32 cellular contexts compared by ENCODE assay signal in the genomic region with DNA sequence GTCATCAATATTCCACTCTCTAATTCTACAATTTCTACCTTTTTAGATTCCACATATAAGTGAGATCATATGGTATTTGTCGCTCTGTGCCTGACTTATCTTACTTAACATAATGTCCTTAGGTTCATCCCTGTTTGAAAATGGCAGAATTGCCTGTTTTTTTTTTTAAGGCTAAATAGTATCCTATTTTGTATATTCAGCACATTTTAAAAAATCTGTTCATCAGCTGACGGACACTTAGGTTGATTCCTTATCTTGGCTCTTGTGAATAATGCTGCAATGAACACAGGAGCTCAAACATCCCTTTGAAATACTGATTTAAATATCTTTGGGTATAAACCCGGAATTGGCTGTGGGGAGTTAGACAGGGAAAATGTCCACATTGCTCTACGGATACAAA.
"Had no signal": no experiment of that assay in that cellular context is flagged by ENCODE, and none has a peak within 500 bp of the region (broad histone marks: within the 10 kb centered on the region; RNA-seq: fewer than 3 reads in every experiment).

No MANE protein-coding gene starts in this region.

- DNase-seq: activated B cell treated with CpG ODN at 0.5 μM for 24 hours; activated CD4-positive, alpha-beta memory T cell treated with anti-CD3 and anti-CD28 coated beads for 36 hours; activated CD4-positive, alpha-beta T cell treated with anti-CD3 and anti-CD28 coated beads for 4 hours; activated CD4-positive, alpha-beta T cell treated with anti-CD3 and anti-CD28 coated beads, Interleukin-2, amount 10 ng/mL, durations not matched to agents 24 days and 14 days; activated CD4-positive, alpha-beta T cell treated with anti-CD3 and anti-CD28 coated beads, Interleukin-2, amount 50 U/mL, for 1 hour; activated CD4-positive, alpha-beta T cell treated with anti-CD3 and anti-CD28 coated beads, Interleukin-2, amount 50 U/mL, for 4 hours; activated CD4-positive, CD25-positive, alpha-beta regulatory T cell treated with anti-CD3 and anti-CD28 coated beads, Interleukin-2, amount 50 U/mL, for 72 hours; activated CD8-positive, alpha-beta memory T cell treated with anti-CD3 and anti-CD28 coated beads, Interleukin-2, amount 50 U/mL, for 4 hours; activated CD8-positive, alpha-beta T cell treated with anti-CD3 and anti-CD28 coated beads for 36 hours; activated effector memory CD4-positive, alpha-beta T cell treated with anti-CD3 and anti-CD28 coated beads, Interleukin-2, amount 50 U/mL, for 16 hours; activated gamma-delta T cell treated with Interleukin-2 at 50 U/mL for 16 hours; activated naive CD4-positive, alpha-beta T cell; activated naive CD4-positive, alpha-beta T cell treated with anti-CD3 and anti-CD28 coated beads for 36 hours; activated naive CD4-positive, alpha-beta T cell treated with anti-CD3 and anti-CD28 coated beads, Interleukin-2, amount 50 U/mL, for 16 hours; activated naive CD8-positive, alpha-beta T cell treated with anti-CD3 and anti-CD28 coated beads for 36 hours; activated T-cell treated with anti-CD3 and anti-CD28 coated beads for 4 hours; activated T-cell treated with anti-CD3 and anti-CD28 coated beads, Interleukin-2, amount 50 U/mL, for 1 hour; activated T-cell treated with anti-CD3 and anti-CD28 coated beads, Interleukin-2, amount 50 U/mL, for 4 hours; activated T-cell treated with anti-CD3 and anti-CD28 coated beads, Interleukin-2, amount 50 U/mL, for 72 hours; adrenal gland; amniotic stem cell; aorta; caudate nucleus; cerebellar nuclear complex; T-helper 2 cell; T-helper 9 cell had no signal

- H3K27ac ChIP-seq: adrenal gland, cardiac muscle cell, VCaP had no signal

- H3K4me1 ChIP-seq: adrenal gland had no signal

- H3K9me3 ChIP-seq: adrenal gland had no signal

- H3K36me3 ChIP-seq: adrenal gland, cardiac muscle cell had no signal

- ATAC-seq: activated CD8-positive, alpha-beta T cell treated with anti-CD3 and anti-CD28 coated beads for 36 hours; activated naive CD4-positive, alpha-beta T cell treated with anti-CD3 and anti-CD28 coated beads, Interleukin-2, amount 50 U/mL, for 72 hours; activated T-cell treated with anti-CD3 and anti-CD28 coated beads, Interleukin-2, amount 50 U/mL, for 4 hours; activated T-cell treated with anti-CD3 and anti-CD28 coated beads, Interleukin-2, amount 50 U/mL, for 72 hours; activated T-helper 17 cell treated with anti-CD3 and anti-CD28 coated beads, Interleukin-2, amount 50 U/mL, for 72 hours had no signal

- H3K4me3 ChIP-seq: adrenal gland, cardiac muscle cell had no signal

- FAIRE-seq: bronchial epithelial cell, TTC549 had no signal

- H3K27me3 ChIP-seq: adrenal gland, cardiac muscle cell had no signal
